In the genomic region with DNA sequence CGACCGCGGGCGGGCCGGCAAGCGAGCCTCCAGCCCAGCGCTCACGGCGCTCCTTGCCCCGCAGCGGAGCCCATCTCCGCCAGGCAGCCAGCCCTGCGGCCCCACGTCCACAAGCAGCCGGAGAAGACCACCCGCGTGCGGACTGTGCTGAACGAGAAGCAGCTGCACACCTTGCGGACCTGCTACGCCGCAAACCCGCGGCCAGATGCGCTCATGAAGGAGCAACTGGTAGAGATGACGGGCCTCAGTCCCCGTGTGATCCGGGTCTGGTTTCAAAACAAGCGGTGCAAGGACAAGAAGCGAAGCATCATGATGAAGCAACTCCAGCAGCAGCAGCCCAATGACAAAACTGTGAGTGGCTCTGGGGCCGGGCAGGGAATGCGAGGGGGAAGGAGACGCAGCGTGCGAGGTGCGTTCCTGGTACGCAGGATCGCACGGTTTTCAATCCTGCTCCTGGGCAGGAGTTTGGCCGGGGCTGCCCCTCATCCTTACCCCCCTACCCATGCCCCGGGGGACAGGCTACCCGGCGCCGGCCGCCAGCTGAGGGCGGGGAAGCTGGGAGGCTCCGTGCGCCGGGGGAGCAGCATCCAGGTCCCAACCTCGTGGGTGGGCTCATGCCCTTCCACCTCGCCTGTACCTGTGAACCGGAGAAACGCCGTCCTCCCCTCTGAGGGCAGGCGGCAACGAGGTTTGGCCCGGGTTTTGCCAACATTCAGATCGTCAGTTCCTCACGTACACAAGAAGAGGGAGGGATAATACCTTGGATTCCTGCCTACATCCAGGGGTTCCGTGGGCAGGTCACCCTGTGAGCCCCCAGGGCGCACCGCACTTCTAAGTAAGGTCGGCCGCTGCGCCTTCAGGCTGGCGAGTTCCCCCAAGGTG, we compare ENCODE assay signal across 13 cellular contexts. TPM values are rescaled to one million over a fixed set of nuclear protein-coding genes. Genes with fewer than 3 reads are reported as not detected.
DNase-seq lines count a peak whose midpoint lies in the region; ATAC-seq and TF ChIP-seq lines count a peak whose summit lies in the region.
"Had no signal": no experiment of that assay in that cellular context is flagged by ENCODE, and none has a peak within 500 bp of the region (broad histone marks: within the 10 kb centered on the region; RNA-seq: fewer than 3 reads in every experiment).

No MANE protein-coding gene starts in this region.

- H3K9me3 ChIP-seq in heart right ventricle (no peaks in the 10 kb centered on the region), right atrium auricular region (no peaks in the 10 kb centered on the region), endodermal cell (ENCODE audit: control insufficient read depth, low read length) (no peaks in the 10 kb centered on the region)
- H3K9me3 ChIP-seq: body of pancreas had no signal

- H3K27me3 ChIP-seq in heart right ventricle, result peaks cover 10 to 100% (median 98%) of the 10 kb centered on the region in 7 donors
- H3K27me3 ChIP-seq in right atrium auricular region, result peaks cover 16 to 33% of the 10 kb centered on the region in 2 donors
- peaks cover 97% of the 10 kb centered on the region for H3K27me3 ChIP-seq in endodermal cell (ENCODE audit: control insufficient read depth, insufficient read depth, low read length, poor library complexity, severe bottlenecking)

- H3K4me3 Mint-ChIP-seq in endodermal cell (peak overlapping the region; percentile 72), nephron progenitor cell (peak overlapping the region; percentile 68)
- H3K4me3 Mint-ChIP-seq in stimulated activated effector memory CD8-positive, alpha-beta T cell treated with anti-CD3 and anti-CD28 coated beads, Interleukin-12 subunit alpha, Interleukin-12 subunit beta, amount 100 ng/mL, for 72 hours, result no peak overlapping the region
- H3K4me3 Mint-ChIP-seq: naive thymus-derived CD4-positive, alpha-beta T cell had no signal

- H3K4me1 Mint-ChIP-seq in endodermal cell (peaks cover 79% of the 10 kb centered on the region), nephron progenitor cell (peaks cover 17% of the 10 kb centered on the region)
- H3K4me1 Mint-ChIP-seq in stimulated activated effector memory CD8-positive, alpha-beta T cell treated with anti-CD3 and anti-CD28 coated beads, Interleukin-12 subunit alpha, Interleukin-12 subunit beta, amount 100 ng/mL, for 72 hours, result no peaks in the 10 kb centered on the region

- H3K36me3 ChIP-seq in heart right ventricle, result no peaks in the 10 kb centered on the region
- H3K36me3 ChIP-seq in right atrium auricular region, result no peaks in the 10 kb centered on the region
- H3K36me3 ChIP-seq in endodermal cell (ENCODE audit: control insufficient read depth, insufficient read depth, low read length), result no peaks in the 10 kb centered on the region

- H3K9me3 Mint-ChIP-seq in endodermal cell, result no peaks in the 10 kb centered on the region
- no peaks in the 10 kb centered on the region for H3K9me3 Mint-ChIP-seq in nephron progenitor cell
- peaks cover 6% of the 10 kb centered on the region for H3K9me3 Mint-ChIP-seq in stimulated activated effector memory CD8-positive, alpha-beta T cell treated with anti-CD3 and anti-CD28 coated beads, Interleukin-12 subunit alpha, Interleukin-12 subunit beta, amount 100 ng/mL, for 72 hours

- WGBS in heart right ventricle, 2 donors, result 2 to 5% methylated on average over 66 of the region's 66 CpGs
- WGBS in endodermal cell (ENCODE audit: insufficient coverage in 1 of 2, insufficient read length in 1 of 2), 2 experiments, result 1% methylated on average over 26 to 66 of the region's 66 CpGs

- H3K9ac ChIP-seq in endodermal cell (ENCODE audit: extremely low read depth, low read length, poor library complexity, severe bottlenecking), result no peak overlapping the region

- H3K36me3 Mint-ChIP-seq in endodermal cell (ENCODE audit: low read depth) (no peaks in the 10 kb centered on the region), nephron progenitor cell (ENCODE audit: low read depth) (no peaks in the 10 kb centered on the region)
- no peaks in the 10 kb centered on the region for H3K36me3 Mint-ChIP-seq in stimulated activated effector memory CD8-positive, alpha-beta T cell treated with anti-CD3 and anti-CD28 coated beads, Interleukin-12 subunit alpha, Interleukin-12 subunit beta, amount 100 ng/mL, for 72 hours

- ATAC-seq in heart right ventricle, result no peak
- ATAC-seq in stimulated activated effector memory CD8-positive, alpha-beta T cell treated with anti-CD3 and anti-CD28 coated beads, Interleukin-12 subunit alpha, Interleukin-12 subunit beta, amount 100 ng/mL, for 72 hours, result no peak
- ATAC-seq: body of pancreas; naive thymus-derived CD4-positive, alpha-beta T cell had no signal

- H3K27ac ChIP-seq in heart right ventricle (no peak overlapping the region), right atrium auricular region (no peak overlapping the region), endodermal cell (ENCODE audit: low read depth, low read length) (no peak overlapping the region)
- H3K27ac ChIP-seq: body of pancreas had no signal

- peaks cover 92% of the 10 kb centered on the region for H3K27me3 Mint-ChIP-seq in endodermal cell (ENCODE audit: insufficient read depth)
- H3K27me3 Mint-ChIP-seq in nephron progenitor cell (ENCODE audit: low read depth, poor library complexity), result peaks cover 100% of the 10 kb centered on the region

- H3K27ac Mint-ChIP-seq in endodermal cell, result peak overlapping the region; percentile 62
- H3K27ac Mint-ChIP-seq in nephron progenitor cell, result no peak overlapping the region
- no peak overlapping the region for H3K27ac Mint-ChIP-seq in stimulated activated effector memory CD8-positive, alpha-beta T cell treated with anti-CD3 and anti-CD28 coated beads, Interleukin-12 subunit alpha, Interleukin-12 subunit beta, amount 100 ng/mL, for 72 hours
- H3K27ac Mint-ChIP-seq: naive thymus-derived CD4-positive, alpha-beta T cell had no signal

- intact Hi-C loops in heart right ventricle (cut with DNase I), result no loop called here

- H3K4me1 ChIP-seq in heart right ventricle (peaks cover 0 to 18% (median 8%) of the 10 kb centered on the region in 9 donors), right atrium auricular region (peaks cover 0 to 12% of the 10 kb centered on the region in 2 donors), endodermal cell (ENCODE audit: control insufficient read depth, insufficient read depth, low read length) (peaks cover 23% of the 10 kb centered on the region)

- TF ChIP-seq CTCF in heart right ventricle (IDR thresholded peaks at IDR 0.05), result no peak
- TF ChIP-seq CTCF in right atrium auricular region (IDR thresholded peaks at IDR 0.05), result no peak
- no peak for TF ChIP-seq CTCF in endodermal cell (conservative IDR thresholded peaks at IDR 0.05)
- no peak for TF ChIP-seq CTCF in nephron progenitor cell (IDR thresholded peaks at IDR 0.05)

- DNase-seq in heart right ventricle (no peak), right atrium auricular region (ENCODE audit: low spot score) (no peak), endodermal cell (peak; percentile 85), nephron progenitor cell (peak; percentile 56), EL (no peak), MV-4-11 (lab: John Stamatoyannopoulos, UW) (no peak)
- no peak for DNase-seq in stimulated activated effector memory CD8-positive, alpha-beta T cell treated with anti-CD3 and anti-CD28 coated beads, Interleukin-12 subunit alpha, Interleukin-12 subunit beta, amount 100 ng/mL, for 72 hours (ENCODE audit: low spot score in 2 of 2)
- no peak for DNase-seq in activated effector memory CD4-positive, alpha-beta T cell treated with anti-CD3 and anti-CD28 coated beads, Interleukin-2, amount 50 U/mL, for 16 hours
- DNase-seq: body of pancreas; foreskin melanocyte; naive thymus-derived CD4-positive, alpha-beta T cell; NCI-H446 treated with DMSO at 0.1 percent for 48 hours had no signal

- peak overlapping the region in 8 of 10 donors; percentile 7 to 36 (median 27) for H3K4me3 ChIP-seq in heart right ventricle
- peak overlapping the region in 1 of 2 donors; percentile 29 for H3K4me3 ChIP-seq in right atrium auricular region
- H3K4me3 ChIP-seq in endodermal cell (ENCODE audit: low read length), result peak overlapping the region; percentile 75
- H3K4me3 ChIP-seq: body of pancreas had no signal

RNA-seq across cellular contexts. Expression of a gene that starts 6.6 kb away (rescaled TPM):
- total RNA-seq in heart right ventricle, result not detected
- not detected for polyA plus RNA-seq in heart right ventricle
- not detected for total RNA-seq in right atrium auricular region
- 1 to 10 TPM; 5.8 to 6.1 TPM for total RNA-seq in endodermal cell
- polyA plus RNA-seq in endodermal cell (2013, experiment 1 of 2), result 3.1 TPM
- 4.1 TPM for polyA plus RNA-seq in endodermal cell (2013, experiment 2 of 2)
- total RNA-seq: activated CD8-positive, alpha-beta memory T cell treated with anti-CD3 and anti-CD28 coated beads for 36 hours; naive thymus-derived CD4-positive, alpha-beta T cell had no signal
- polyA plus RNA-seq: naive thymus-derived CD4-positive, alpha-beta T cell had no signal

Comparison
In these comparisons a context has a peak if more than half of its experiments do, and no peak if none do; other contexts are left out.
1. DNase-seq: peak in endodermal cell (single experiment) and nephron progenitor cell (single experiment); none in heart right ventricle (0 of 2), right atrium auricular region (single experiment), EL (single experiment), stimulated activated effector memory CD8-positive, alpha-beta T cell treated with anti-CD3 and anti-CD28 coated beads, Interleukin-12 subunit alpha, Interleukin-12 subunit beta, amount 100 ng/mL, for 72 hours (0 of 2), activated effector memory CD4-positive, alpha-beta T cell treated with anti-CD3 and anti-CD28 coated beads, Interleukin-2, amount 50 U/mL, for 16 hours (single experiment) and MV-4-11 (single experiment).
2. RNA of a gene that starts 6.6 kb away (total RNA-seq): 5.8 to 6.1 TPM in endodermal cell; not detected in heart right ventricle and not detected in right atrium auricular region; every median in the first group is over 4 times any median in the second.